ENCODE assay signal across 1 cellular context in the genomic region with DNA sequence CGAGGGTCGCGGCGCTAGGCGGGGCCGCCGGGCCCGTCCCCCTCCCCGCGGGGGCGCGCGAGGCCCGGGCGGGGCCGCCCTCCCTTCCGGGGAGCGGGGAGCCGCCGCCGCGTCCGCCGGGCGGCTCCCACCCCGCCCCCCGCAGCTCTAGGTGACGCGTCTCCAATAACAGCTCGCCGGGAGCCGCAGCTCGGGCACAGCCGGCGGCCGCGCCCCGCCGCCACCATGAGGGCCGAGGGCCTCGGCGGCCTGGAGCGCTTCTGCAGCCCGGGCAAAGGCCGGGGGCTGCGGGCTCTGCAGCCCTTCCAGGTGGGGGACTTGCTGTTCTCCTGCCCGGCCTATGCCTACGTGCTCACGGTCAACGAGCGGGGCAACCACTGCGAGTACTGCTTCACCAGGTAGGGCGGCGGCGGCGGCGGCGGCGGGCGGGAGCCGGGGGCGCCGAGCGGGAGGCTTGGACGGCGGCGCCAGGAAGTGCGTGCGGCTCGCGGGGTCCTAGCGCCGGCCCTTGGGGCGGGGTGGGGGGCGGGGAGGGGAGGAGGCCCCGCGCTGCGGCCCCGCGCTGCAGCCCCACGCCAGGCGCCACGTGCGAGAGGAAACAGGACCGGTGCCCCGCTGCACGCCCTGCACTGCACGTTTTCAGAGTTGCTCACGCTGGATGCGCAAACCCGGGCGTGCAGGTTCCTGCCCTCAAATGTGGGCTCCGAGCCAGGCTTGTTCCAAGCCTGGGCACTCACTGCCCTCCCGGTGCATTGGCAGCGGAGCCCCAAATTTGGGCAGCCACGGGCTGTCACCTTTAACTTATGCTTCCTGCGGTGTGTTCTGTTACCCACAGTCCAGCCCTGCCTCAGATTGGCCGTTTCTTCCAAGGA.
A peak's percentile ranks its signal among the peaks of the same experiment; 100 is the strongest.
TF ChIP-seq lines count a peak whose summit lies in the region.

A gene with protein sequence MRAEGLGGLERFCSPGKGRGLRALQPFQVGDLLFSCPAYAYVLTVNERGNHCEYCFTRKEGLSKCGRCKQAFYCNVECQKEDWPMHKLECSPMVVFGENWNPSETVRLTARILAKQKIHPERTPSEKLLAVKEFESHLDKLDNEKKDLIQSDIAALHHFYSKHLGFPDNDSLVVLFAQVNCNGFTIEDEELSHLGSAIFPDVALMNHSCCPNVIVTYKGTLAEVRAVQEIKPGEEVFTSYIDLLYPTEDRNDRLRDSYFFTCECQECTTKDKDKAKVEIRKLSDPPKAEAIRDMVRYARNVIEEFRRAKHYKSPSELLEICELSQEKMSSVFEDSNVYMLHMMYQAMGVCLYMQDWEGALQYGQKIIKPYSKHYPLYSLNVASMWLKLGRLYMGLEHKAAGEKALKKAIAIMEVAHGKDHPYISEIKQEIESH (plus strand): TSS at position 130 of the 872 bp plus-strand sequence. CDS start 96 bp downstream, at position 226.

TF ChIP-seq in HEK293, 187 proteins besides CTCF, POLR2A, EP300 and RAD21 (continued from another document and continues in another):
- TF ChIP-seq ZNF138 (tag by site-specific recombination; IDR thresholded peaks at IDR 0.05; ENCODE audit: borderline replicate concordance) (no peak), ZFHX2 (tag by site-specific recombination; conservative IDR thresholded peaks at IDR 0.05) (no peak; the same call in 1 of the 2 replicates), SP2 (tag by site-specific recombination; IDR thresholded peaks at IDR 0.05) (no peak; the same call in 1 of the 2 replicates), REPIN1 (tag by site-specific recombination; IDR thresholded peaks at IDR 0.05; ENCODE audit: low read depth) (no peak), ZNF433 (tag by site-specific recombination; IDR thresholded peaks at IDR 0.05; ENCODE audit: low read depth) (no peak), ZNF76 (tag by site-specific recombination; IDR thresholded peaks at IDR 0.05; ENCODE audit: borderline replicate concordance, low read depth) (no peak), ZNF521 (tag by site-specific recombination; IDR thresholded peaks at IDR 0.05) (no peak), ZNF776 (tag by site-specific recombination; IDR thresholded peaks at IDR 0.05; ENCODE audit: borderline replicate concordance) (no peak), ZNF747 (tag by site-specific recombination; IDR thresholded peaks at IDR 0.05) (no peak), ZNF37A (tag by site-specific recombination; IDR thresholded peaks at IDR 0.05) (peak; percentile 39; the same call in 1 of the 2 replicates), ZNF629 (tag by site-specific recombination; IDR thresholded peaks at IDR 0.05) (no peak), ZNF664 (tag by site-specific recombination; IDR thresholded peaks at IDR 0.05) (no peak), ZNF350 (tag by site-specific recombination; IDR thresholded peaks at IDR 0.05) (no peak), GLIS2 (tag by site-specific recombination; IDR thresholded peaks at IDR 0.05) (peak; percentile 56), ZNF510 (tag by site-specific recombination; IDR thresholded peaks at IDR 0.05; ENCODE audit: insufficient replicate concordance) (no peak), ZNF311 (tag by site-specific recombination; IDR thresholded peaks at IDR 0.05; ENCODE audit: borderline replicate concordance) (no peak), ZNF112 (tag by site-specific recombination; IDR thresholded peaks at IDR 0.05) (no peak), PRDM1 (tag by site-specific recombination; IDR thresholded peaks at IDR 0.05) (no peak), ZNF600 (tag by site-specific recombination; IDR thresholded peaks at IDR 0.05) (peak; percentile 37; the same call in 1 of the 2 replicates), ZNF701 (tag by site-specific recombination; IDR thresholded peaks at IDR 0.05) (no peak), ZNF184 (tag by site-specific recombination; IDR thresholded peaks at IDR 0.05) (no peak; the same call in 1 of the 2 replicates), ZNF624 (tag by site-specific recombination; IDR thresholded peaks at IDR 0.05) (no peak), ZNF514 (tag by site-specific recombination; IDR thresholded peaks at IDR 0.05) (no peak), IKZF3 (tag by site-specific recombination; IDR thresholded peaks at IDR 0.05) (0 out of 2 replicates have a peak, but pooled peaks have one; percentile 40)
- TF ChIP-seq, protein P1, sequence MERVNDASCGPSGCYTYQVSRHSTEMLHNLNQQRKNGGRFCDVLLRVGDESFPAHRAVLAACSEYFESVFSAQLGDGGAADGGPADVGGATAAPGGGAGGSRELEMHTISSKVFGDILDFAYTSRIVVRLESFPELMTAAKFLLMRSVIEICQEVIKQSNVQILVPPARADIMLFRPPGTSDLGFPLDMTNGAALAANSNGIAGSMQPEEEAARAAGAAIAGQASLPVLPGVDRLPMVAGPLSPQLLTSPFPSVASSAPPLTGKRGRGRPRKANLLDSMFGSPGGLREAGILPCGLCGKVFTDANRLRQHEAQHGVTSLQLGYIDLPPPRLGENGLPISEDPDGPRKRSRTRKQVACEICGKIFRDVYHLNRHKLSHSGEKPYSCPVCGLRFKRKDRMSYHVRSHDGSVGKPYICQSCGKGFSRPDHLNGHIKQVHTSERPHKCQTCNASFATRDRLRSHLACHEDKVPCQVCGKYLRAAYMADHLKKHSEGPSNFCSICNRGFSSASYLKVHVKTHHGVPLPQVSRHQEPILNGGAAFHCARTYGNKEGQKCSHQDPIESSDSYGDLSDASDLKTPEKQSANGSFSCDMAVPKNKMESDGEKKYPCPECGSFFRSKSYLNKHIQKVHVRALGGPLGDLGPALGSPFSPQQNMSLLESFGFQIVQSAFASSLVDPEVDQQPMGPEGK (tag by site-specific recombination; IDR thresholded peaks at IDR 0.05), result peak; percentile 60
- TF ChIP-seq, protein P2, sequence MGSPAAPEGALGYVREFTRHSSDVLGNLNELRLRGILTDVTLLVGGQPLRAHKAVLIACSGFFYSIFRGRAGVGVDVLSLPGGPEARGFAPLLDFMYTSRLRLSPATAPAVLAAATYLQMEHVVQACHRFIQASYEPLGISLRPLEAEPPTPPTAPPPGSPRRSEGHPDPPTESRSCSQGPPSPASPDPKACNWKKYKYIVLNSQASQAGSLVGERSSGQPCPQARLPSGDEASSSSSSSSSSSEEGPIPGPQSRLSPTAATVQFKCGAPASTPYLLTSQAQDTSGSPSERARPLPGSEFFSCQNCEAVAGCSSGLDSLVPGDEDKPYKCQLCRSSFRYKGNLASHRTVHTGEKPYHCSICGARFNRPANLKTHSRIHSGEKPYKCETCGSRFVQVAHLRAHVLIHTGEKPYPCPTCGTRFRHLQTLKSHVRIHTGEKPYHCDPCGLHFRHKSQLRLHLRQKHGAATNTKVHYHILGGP (tag by site-specific recombination; IDR thresholded peaks at IDR 0.05), result no peak
- TF ChIP-seq, protein P3, sequence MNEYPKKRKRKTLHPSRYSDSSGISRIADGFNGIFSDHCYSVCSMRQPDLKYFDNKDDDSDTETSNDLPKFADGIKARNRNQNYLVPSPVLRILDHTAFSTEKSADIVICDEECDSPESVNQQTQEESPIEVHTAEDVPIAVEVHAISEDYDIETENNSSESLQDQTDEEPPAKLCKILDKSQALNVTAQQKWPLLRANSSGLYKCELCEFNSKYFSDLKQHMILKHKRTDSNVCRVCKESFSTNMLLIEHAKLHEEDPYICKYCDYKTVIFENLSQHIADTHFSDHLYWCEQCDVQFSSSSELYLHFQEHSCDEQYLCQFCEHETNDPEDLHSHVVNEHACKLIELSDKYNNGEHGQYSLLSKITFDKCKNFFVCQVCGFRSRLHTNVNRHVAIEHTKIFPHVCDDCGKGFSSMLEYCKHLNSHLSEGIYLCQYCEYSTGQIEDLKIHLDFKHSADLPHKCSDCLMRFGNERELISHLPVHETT (tag by site-specific recombination; IDR thresholded peaks at IDR 0.05), result no peak
- TF ChIP-seq, protein P4, sequence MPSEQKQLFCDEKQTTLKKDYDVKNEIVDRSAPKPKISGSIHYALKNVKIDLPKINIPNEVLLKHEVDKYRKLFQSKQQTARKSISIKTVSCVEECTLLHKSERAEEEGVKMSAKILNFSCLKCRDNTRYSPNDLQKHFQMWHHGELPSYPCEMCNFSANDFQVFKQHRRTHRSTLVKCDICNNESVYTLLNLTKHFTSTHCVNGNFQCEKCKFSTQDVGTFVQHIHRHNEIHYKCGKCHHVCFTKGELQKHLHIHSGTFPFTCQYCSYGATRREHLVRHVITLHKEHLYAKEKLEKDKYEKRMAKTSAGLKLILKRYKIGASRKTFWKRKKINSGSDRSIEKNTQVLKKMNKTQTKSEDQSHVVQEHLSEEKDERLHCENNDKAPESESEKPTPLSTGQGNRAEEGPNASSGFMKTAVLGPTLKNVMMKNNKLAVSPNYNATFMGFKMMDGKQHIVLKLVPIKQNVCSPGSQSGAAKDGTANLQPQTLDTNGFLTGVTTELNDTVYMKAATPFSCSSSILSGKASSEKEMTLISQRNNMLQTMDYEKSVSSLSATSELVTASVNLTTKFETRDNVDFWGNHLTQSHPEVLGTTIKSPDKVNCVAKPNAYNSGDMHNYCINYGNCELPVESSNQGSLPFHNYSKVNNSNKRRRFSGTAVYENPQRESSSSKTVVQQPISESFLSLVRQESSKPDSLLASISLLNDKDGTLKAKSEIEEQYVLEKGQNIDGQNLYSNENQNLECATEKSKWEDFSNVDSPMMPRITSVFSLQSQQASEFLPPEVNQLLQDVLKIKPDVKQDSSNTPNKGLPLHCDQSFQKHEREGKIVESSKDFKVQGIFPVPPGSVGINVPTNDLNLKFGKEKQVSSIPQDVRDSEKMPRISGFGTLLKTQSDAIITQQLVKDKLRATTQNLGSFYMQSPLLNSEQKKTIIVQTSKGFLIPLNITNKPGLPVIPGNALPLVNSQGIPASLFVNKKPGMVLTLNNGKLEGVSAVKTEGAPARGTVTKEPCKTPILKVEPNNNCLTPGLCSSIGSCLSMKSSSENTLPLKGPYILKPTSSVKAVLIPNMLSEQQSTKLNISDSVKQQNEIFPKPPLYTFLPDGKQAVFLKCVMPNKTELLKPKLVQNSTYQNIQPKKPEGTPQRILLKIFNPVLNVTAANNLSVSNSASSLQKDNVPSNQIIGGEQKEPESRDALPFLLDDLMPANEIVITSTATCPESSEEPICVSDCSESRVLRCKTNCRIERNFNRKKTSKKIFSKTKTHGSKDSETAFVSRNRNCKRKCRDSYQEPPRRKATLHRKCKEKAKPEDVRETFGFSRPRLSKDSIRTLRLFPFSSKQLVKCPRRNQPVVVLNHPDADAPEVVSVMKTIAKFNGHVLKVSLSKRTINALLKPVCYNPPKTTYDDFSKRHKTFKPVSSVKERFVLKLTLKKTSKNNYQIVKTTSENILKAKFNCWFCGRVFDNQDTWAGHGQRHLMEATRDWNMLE (tag by site-specific recombination; conservative IDR thresholded peaks at IDR 0.05; ENCODE audit: low read depth), result no peak
- TF ChIP-seq, protein P5, sequence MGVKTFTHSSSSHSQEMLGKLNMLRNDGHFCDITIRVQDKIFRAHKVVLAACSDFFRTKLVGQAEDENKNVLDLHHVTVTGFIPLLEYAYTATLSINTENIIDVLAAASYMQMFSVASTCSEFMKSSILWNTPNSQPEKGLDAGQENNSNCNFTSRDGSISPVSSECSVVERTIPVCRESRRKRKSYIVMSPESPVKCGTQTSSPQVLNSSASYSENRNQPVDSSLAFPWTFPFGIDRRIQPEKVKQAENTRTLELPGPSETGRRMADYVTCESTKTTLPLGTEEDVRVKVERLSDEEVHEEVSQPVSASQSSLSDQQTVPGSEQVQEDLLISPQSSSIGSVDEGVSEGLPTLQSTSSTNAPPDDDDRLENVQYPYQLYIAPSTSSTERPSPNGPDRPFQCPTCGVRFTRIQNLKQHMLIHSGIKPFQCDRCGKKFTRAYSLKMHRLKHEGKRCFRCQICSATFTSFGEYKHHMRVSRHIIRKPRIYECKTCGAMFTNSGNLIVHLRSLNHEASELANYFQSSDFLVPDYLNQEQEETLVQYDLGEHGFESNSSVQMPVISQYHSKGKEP (tag by site-specific recombination; IDR thresholded peaks at IDR 0.05), result 0 out of 2 replicates have a peak, but pooled peaks have one; percentile 49
- TF ChIP-seq, protein P6, sequence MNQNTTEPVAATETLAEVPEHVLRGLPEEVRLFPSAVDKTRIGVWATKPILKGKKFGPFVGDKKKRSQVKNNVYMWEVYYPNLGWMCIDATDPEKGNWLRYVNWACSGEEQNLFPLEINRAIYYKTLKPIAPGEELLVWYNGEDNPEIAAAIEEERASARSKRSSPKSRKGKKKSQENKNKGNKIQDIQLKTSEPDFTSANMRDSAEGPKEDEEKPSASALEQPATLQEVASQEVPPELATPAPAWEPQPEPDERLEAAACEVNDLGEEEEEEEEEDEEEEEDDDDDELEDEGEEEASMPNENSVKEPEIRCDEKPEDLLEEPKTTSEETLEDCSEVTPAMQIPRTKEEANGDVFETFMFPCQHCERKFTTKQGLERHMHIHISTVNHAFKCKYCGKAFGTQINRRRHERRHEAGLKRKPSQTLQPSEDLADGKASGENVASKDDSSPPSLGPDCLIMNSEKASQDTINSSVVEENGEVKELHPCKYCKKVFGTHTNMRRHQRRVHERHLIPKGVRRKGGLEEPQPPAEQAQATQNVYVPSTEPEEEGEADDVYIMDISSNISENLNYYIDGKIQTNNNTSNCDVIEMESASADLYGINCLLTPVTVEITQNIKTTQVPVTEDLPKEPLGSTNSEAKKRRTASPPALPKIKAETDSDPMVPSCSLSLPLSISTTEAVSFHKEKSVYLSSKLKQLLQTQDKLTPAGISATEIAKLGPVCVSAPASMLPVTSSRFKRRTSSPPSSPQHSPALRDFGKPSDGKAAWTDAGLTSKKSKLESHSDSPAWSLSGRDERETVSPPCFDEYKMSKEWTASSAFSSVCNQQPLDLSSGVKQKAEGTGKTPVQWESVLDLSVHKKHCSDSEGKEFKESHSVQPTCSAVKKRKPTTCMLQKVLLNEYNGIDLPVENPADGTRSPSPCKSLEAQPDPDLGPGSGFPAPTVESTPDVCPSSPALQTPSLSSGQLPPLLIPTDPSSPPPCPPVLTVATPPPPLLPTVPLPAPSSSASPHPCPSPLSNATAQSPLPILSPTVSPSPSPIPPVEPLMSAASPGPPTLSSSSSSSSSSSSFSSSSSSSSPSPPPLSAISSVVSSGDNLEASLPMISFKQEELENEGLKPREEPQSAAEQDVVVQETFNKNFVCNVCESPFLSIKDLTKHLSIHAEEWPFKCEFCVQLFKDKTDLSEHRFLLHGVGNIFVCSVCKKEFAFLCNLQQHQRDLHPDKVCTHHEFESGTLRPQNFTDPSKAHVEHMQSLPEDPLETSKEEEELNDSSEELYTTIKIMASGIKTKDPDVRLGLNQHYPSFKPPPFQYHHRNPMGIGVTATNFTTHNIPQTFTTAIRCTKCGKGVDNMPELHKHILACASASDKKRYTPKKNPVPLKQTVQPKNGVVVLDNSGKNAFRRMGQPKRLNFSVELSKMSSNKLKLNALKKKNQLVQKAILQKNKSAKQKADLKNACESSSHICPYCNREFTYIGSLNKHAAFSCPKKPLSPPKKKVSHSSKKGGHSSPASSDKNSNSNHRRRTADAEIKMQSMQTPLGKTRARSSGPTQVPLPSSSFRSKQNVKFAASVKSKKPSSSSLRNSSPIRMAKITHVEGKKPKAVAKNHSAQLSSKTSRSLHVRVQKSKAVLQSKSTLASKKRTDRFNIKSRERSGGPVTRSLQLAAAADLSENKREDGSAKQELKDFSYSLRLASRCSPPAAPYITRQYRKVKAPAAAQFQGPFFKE (tag by site-specific recombination; IDR thresholded peaks at IDR 0.05; ENCODE audit: borderline replicate concordance), result no peak
